1 cellular context compared by ENCODE assay signal in genomic region chr4:110640608-110641007, GRCh38.
TF ChIP-seq lines count a peak whose summit lies in the region.

No MANE protein-coding gene starts in this region.

TF ChIP-seq in HepG2, 621 proteins besides CTCF, POLR2A, EP300 and RAD21 (continued from another document and continues in another):
- TF ChIP-seq, protein P1, sequence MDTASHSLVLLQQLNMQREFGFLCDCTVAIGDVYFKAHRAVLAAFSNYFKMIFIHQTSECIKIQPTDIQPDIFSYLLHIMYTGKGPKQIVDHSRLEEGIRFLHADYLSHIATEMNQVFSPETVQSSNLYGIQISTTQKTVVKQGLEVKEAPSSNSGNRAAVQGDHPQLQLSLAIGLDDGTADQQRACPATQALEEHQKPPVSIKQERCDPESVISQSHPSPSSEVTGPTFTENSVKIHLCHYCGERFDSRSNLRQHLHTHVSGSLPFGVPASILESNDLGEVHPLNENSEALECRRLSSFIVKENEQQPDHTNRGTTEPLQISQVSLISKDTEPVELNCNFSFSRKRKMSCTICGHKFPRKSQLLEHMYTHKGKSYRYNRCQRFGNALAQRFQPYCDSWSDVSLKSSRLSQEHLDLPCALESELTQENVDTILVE (CRISPR knock-in tag; IDR thresholded peaks at IDR 0.05) = no peak
- TF ChIP-seq, protein P2, sequence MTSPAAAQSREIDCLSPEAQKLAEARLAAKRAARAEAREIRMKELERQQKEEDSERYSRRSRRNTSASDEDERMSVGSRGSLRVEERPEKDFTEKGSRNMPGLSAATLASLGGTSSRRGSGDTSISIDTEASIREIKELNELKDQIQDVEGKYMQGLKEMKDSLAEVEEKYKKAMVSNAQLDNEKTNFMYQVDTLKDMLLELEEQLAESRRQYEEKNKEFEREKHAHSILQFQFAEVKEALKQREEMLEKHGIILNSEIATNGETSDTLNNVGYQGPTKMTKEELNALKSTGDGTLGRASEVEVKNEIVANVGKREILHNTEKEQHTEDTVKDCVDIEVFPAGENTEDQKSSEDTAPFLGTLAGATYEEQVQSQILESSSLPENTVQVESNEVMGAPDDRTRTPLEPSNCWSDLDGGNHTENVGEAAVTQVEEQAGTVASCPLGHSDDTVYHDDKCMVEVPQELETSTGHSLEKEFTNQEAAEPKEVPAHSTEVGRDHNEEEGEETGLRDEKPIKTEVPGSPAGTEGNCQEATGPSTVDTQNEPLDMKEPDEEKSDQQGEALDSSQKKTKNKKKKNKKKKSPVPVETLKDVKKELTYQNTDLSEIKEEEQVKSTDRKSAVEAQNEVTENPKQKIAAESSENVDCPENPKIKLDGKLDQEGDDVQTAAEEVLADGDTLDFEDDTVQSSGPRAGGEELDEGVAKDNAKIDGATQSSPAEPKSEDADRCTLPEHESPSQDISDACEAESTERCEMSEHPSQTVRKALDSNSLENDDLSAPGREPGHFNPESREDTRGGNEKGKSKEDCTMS (CRISPR knock-in tag; conservative IDR thresholded peaks at IDR 0.05) = no peak
- TF ChIP-seq MBD4 (IDR thresholded peaks at IDR 0.05; ENCODE audit: borderline replicate concordance, low read length) (peak; percentile 50; the same call in 1 of the 2 replicates), HINFP (CRISPR knock-in tag; IDR thresholded peaks at IDR 0.05; ENCODE audit: low read depth) (no peak), DZIP1 (CRISPR knock-in tag; IDR thresholded peaks at IDR 0.05) (no peak), ZNF652 (CRISPR knock-in tag; IDR thresholded peaks at IDR 0.05; ENCODE audit: borderline replicate concordance, low read depth) (0 out of 2 replicates have a peak, but pooled peaks have one; percentile 24), FOXK1 (CRISPR knock-in tag; IDR thresholded peaks at IDR 0.05; ENCODE audit: borderline replicate concordance, low read depth) (0 out of 2 replicates have a peak, but pooled peaks have one; percentile 13), ZNF740 (CRISPR knock-in tag; IDR thresholded peaks at IDR 0.05) (no peak), MIXL1 (CRISPR knock-in tag; IDR thresholded peaks at IDR 0.05) (0 out of 2 replicates have a peak, but pooled peaks have one; percentile 44), HDAC2 (CRISPR knock-in tag; IDR thresholded peaks at IDR 0.05) (peak; percentile 66), FOXA3 (CRISPR knock-in tag; IDR thresholded peaks at IDR 0.05) (peak; percentile 88), FOXO1 (CRISPR knock-in tag; IDR thresholded peaks at IDR 0.05) (0 out of 2 replicates have a peak, but pooled peaks have one; percentile 20), ISL2 (CRISPR knock-in tag; IDR thresholded peaks at IDR 0.05) (peak; percentile 32; the same call in 1 of the 2 replicates), CBX2 (IDR thresholded peaks at IDR 0.05; ENCODE audit: low read depth, low read length) (no peak), CBX2 (CRISPR knock-in tag; IDR thresholded peaks at IDR 0.05; ENCODE audit: low read depth) (0 out of 2 replicates have a peak, but pooled peaks have one; percentile 46), GATAD2A (CRISPR knock-in tag; IDR thresholded peaks at IDR 0.05) (peak; percentile 47), KAT2B (IDR thresholded peaks at IDR 0.05; ENCODE audit: borderline replicate concordance, low read depth, low read length) (peak; percentile 44; the same call in 1 of the 2 replicates), CREM (IDR thresholded peaks at IDR 0.05) (peak; percentile 14; the same call in 1 of the 2 replicates), CREM (CRISPR knock-in tag; IDR thresholded peaks at IDR 0.05) (no peak), SOX5 (CRISPR knock-in tag; IDR thresholded peaks at IDR 0.05; ENCODE audit: borderline replicate concordance) (peak; percentile 35; the same call in 1 of the 2 replicates), ZNF609 (CRISPR knock-in tag; IDR thresholded peaks at IDR 0.05; ENCODE audit: borderline replicate concordance) (peak; percentile 81; the same call in 1 of the 2 replicates), SOX13 (IDR thresholded peaks at IDR 0.05) (no peak), SOX13 (CRISPR knock-in tag; conservative IDR thresholded peaks at IDR 0.05 in 1 of 2, IDR thresholded peaks at IDR 0.05 in 1 of 2) (peak in 1 of 2 experiments; percentile 43; a peak in 2 of 4 replicates), NRL (CRISPR knock-in tag; IDR thresholded peaks at IDR 0.05; ENCODE audit: borderline replicate concordance) (no peak), FOXP1 (IDR thresholded peaks at IDR 0.05) (no peak), FOXP1 (CRISPR knock-in tag; IDR thresholded peaks at IDR 0.05) (peak; percentile 77), NR2F6 (IDR thresholded peaks at IDR 0.05) (peak; percentile 32; the same call in 1 of the 2 replicates), NR2F6 (CRISPR knock-in tag; IDR thresholded peaks at IDR 0.05) (no peak), ONECUT2 (CRISPR knock-in tag; IDR thresholded peaks at IDR 0.05) (peak; percentile 93), JUND (CRISPR knock-in tag; IDR thresholded peaks at IDR 0.05) (no peak), HDAC1 (CRISPR knock-in tag; IDR thresholded peaks at IDR 0.05) (0 out of 2 replicates have a peak, but pooled peaks have one; percentile 48), REST (IDR thresholded peaks at IDR 0.05; ENCODE audit: borderline replicate concordance in 1 of 2, low read depth in 1 of 2, low read length in 2 of 2) (peak in 1 of 2 experiments; percentile 12; a peak in 1 of 4 replicates), POGZ (CRISPR knock-in tag; IDR thresholded peaks at IDR 0.05) (peak; percentile 38; the same call in 1 of the 2 replicates), SOX6 (IDR thresholded peaks at IDR 0.05) (no peak), SOX6 (CRISPR knock-in tag; IDR thresholded peaks at IDR 0.05) (peak; percentile 66; the same call in 1 of the 2 replicates), PTBP1 (IDR thresholded peaks at IDR 0.05; ENCODE audit: low read depth, low read length, poor library complexity, severe bottlenecking) (no peak), ZNF263 (CRISPR knock-in tag; IDR thresholded peaks at IDR 0.05) (no peak)
- TF ChIP-seq, protein P3, sequence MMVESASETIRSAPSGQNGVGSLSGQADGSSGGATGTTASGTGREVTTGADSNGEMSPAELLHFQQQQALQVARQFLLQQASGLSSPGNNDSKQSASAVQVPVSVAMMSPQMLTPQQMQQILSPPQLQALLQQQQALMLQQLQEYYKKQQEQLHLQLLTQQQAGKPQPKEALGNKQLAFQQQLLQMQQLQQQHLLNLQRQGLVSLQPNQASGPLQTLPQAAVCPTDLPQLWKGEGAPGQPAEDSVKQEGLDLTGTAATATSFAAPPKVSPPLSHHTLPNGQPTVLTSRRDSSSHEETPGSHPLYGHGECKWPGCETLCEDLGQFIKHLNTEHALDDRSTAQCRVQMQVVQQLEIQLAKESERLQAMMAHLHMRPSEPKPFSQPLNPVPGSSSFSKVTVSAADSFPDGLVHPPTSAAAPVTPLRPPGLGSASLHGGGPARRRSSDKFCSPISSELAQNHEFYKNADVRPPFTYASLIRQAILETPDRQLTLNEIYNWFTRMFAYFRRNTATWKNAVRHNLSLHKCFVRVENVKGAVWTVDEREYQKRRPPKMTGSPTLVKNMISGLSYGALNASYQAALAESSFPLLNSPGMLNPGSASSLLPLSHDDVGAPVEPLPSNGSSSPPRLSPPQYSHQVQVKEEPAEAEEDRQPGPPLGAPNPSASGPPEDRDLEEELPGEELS (CRISPR knock-in tag; IDR thresholded peaks at IDR 0.05) = peak; percentile 52; the same call in 1 of the 2 replicates
